Comparison of ENCODE assay signal across 30 cellular contexts in genomic region chr3:160417311-160417710, GRCh38. TPM values are rescaled to one million over a fixed set of nuclear protein-coding genes. Genes with fewer than 3 reads are reported as not detected.
"Had no signal": no experiment of that assay in that cellular context is flagged by ENCODE, and none has a peak within 500 bp of the region (broad histone marks: within the 10 kb centered on the region; RNA-seq: fewer than 3 reads in every experiment).

No MANE protein-coding gene starts in this region.

- H3K27me3 Mint-ChIP-seq: activated CD4-positive, alpha-beta T cell treated with anti-CD3 and anti-CD28 coated beads for 36 hours; activated naive CD4-positive, alpha-beta T cell treated with anti-CD3 and anti-CD28 coated beads, Interleukin-2, amount 50 U/mL, for 24 hours; activated naive CD8-positive, alpha-beta T cell treated with anti-CD3 and anti-CD28 coated beads, Interleukin-2, amount 10 ng/mL, durations not matched to agents 7 days and 5 days had no signal

- H3K4me3 Mint-ChIP-seq: activated CD4-positive, alpha-beta T cell treated with anti-CD3 and anti-CD28 coated beads for 36 hours; activated CD8-positive, alpha-beta T cell treated with anti-CD3 and anti-CD28 coated beads, Interleukin-2, amount 10 ng/mL, durations not matched to agents 7 days and 5 days; activated naive CD4-positive, alpha-beta T cell treated with anti-CD3 and anti-CD28 coated beads, Interleukin-2, amount 50 U/mL, for 24 hours; activated naive CD8-positive, alpha-beta T cell treated with anti-CD3 and anti-CD28 coated beads, Interleukin-2, amount 10 ng/mL, durations not matched to agents 7 days and 5 days; T-helper 2 cell treated with Interferon-gamma antibody and Interleukin-4, amounts not matched to agents 5 μg/mL and 100 μg/mL, for 36 hours; WTC11 had no signal

- H3K4me1 Mint-ChIP-seq: activated CD4-positive, alpha-beta T cell treated with anti-CD3 and anti-CD28 coated beads for 36 hours; WTC11 had no signal

- H3K27ac Mint-ChIP-seq: activated CD4-positive, alpha-beta T cell treated with anti-CD3 and anti-CD28 coated beads for 36 hours; activated CD8-positive, alpha-beta T cell treated with anti-CD3 and anti-CD28 coated beads, Interleukin-2, amount 10 ng/mL, durations not matched to agents 7 days and 5 days; activated naive CD4-positive, alpha-beta T cell treated with anti-CD3 and anti-CD28 coated beads, Interleukin-2, amount 50 U/mL, for 24 hours; activated naive CD8-positive, alpha-beta T cell treated with anti-CD3 and anti-CD28 coated beads, Interleukin-2, amount 10 ng/mL, durations not matched to agents 7 days and 5 days; WTC11 had no signal

- ATAC-seq: activated CD4-positive, alpha-beta T cell treated with anti-CD3 and anti-CD28 coated beads for 36 hours; activated CD4-positive, CD25-positive, alpha-beta regulatory T cell treated with anti-CD3 and anti-CD28 coated beads, Interleukin-2, amount 50 U/mL, for 24 hours; activated CD8-positive, alpha-beta T cell treated with anti-CD3 and anti-CD28 coated beads, Interleukin-2, amount 10 ng/mL, durations not matched to agents 7 days and 5 days; PC-3; WTC11 had no signal

- FAIRE-seq: TTC549 had no signal

- DNase-seq: activated CD4-positive, alpha-beta T cell treated with anti-CD3 and anti-CD28 coated beads for 36 hours; activated CD8-positive, alpha-beta memory T cell treated with anti-CD3 and anti-CD28 coated beads, Interleukin-2, amount 50 U/mL, for 48 hours; activated CD8-positive, alpha-beta T cell treated with anti-CD3 and anti-CD28 coated beads, Interleukin-2, amount 10 ng/mL, durations not matched to agents 7 days and 5 days; activated gamma-delta T cell; activated naive CD4-positive, alpha-beta T cell treated with Interleukin-2 at 50 U/mL for 16 hours; activated naive CD8-positive, alpha-beta T cell treated with anti-CD3 and anti-CD28 coated beads, Interleukin-2, amount 10 ng/mL, durations not matched to agents 7 days and 5 days; amygdala; NCI-H1092 treated with DMSO at 0.1 percent for 48 hours; NCI-H1417; NCI-H146; NCI-H187; NCI-H2029 treated with DMSO at 0.1 percent for 48 hours; NCI-H2107; NCI-H2171; NCI-H510A; NCI-H526; NCI-H748 treated with DMSO at 0.1 percent for 48 hours; NK-92 treated with Interleukin-12 subunit alpha and Interleukin-12 subunit beta, amount 100 ng/mL, for 24 hours; PC-3; Peyer's patch; RPMI8226; SHP77 treated with DMSO at 0.1 percent for 48 hours; SW 1271 had no signal

- H3K9me3 Mint-ChIP-seq: activated naive CD4-positive, alpha-beta T cell treated with anti-CD3 and anti-CD28 coated beads, Interleukin-2, amount 50 U/mL, for 24 hours; activated naive CD8-positive, alpha-beta T cell treated with anti-CD3 and anti-CD28 coated beads, Interleukin-2, amount 10 ng/mL, durations not matched to agents 7 days and 5 days; activated T-helper 2 cell treated with anti-CD3 and anti-CD28 coated beads, Interferon-gamma antibody, Interleukin-2, Interleukin-4, amounts not matched to agents 10 μg/mL and 5 μg/mL and 100 μg/mL, durations not matched to agents 14 hours and 24 hours and 36 hours; T-helper 2 cell treated with Interferon-gamma antibody and Interleukin-4, amounts not matched to agents 5 μg/mL and 100 μg/mL, for 36 hours; WTC11 had no signal

RNA-seq across cellular contexts. Expression of gene TRIM59, which starts 32.3 kb away (rescaled TPM):
- total RNA-seq: ascending aorta had no signal
